9 cellular contexts compared by ENCODE assay signal in genomic region chr1:44407430-44408180, GRCh38. TPM values are rescaled to one million over a fixed set of nuclear protein-coding genes. Genes with fewer than 3 reads are reported as not detected.
DNase-seq lines count a peak whose midpoint lies in the region; ATAC-seq and TF ChIP-seq lines count a peak whose summit lies in the region.
"Had no signal": no experiment of that assay in that cellular context is flagged by ENCODE, and none has a peak within 500 bp of the region (broad histone marks: within the 10 kb centered on the region; RNA-seq: fewer than 3 reads in every experiment).

No MANE protein-coding gene starts in this region.

- peak overlapping the region; percentile 37 for H3K27ac Mint-ChIP-seq in progenitor cell of endocrine pancreas

- no peak for TF ChIP-seq POLR2A in esophagus muscularis mucosa (IDR thresholded peaks at IDR 0.05; ENCODE audit: low read depth)

- H3K9me3 Mint-ChIP-seq in progenitor cell of endocrine pancreas (ENCODE audit: low read depth): no peaks in the 10 kb centered on the region

- peaks cover 18% of the 10 kb centered on the region for H3K4me1 Mint-ChIP-seq in progenitor cell of endocrine pancreas (ENCODE audit: low read depth)

- H3K4me3 ChIP-seq in H7 (ENCODE audit: insufficient read depth, low read depth, low read length): peak overlapping the region; percentile 57
- H3K4me3 ChIP-seq in WERI-Rb-1 (ENCODE audit: low read depth, low read length): peak overlapping the region; percentile 14; the same call in 1 of the 2 replicates
- H3K4me3 ChIP-seq in esophagus muscularis mucosa: peak overlapping the region; percentile 44 to 60 (median 48)
- no peak overlapping the region for H3K4me3 ChIP-seq in SJCRH30
- H3K4me3 ChIP-seq: lung had no signal

- peaks cover 3% of the 10 kb centered on the region for H3K9me3 ChIP-seq in WERI-Rb-1 (ENCODE audit: severe bottlenecking)
- no peaks in the 10 kb centered on the region for H3K9me3 ChIP-seq in esophagus muscularis mucosa
- no peaks in the 10 kb centered on the region for H3K9me3 ChIP-seq in SJCRH30 (replicated peaks)

- peak overlapping the region; percentile 52 for H3K4me3 Mint-ChIP-seq in progenitor cell of endocrine pancreas (ENCODE audit: low read depth)

- no peak for TF ChIP-seq EP300 in esophagus muscularis mucosa (IDR thresholded peaks at IDR 0.05)

- H3K36me3 ChIP-seq in H7 (replicated peaks; ENCODE audit: control insufficient read depth, insufficient read depth, low read length) (no peaks in the 10 kb centered on the region), WERI-Rb-1 (no peaks in the 10 kb centered on the region), esophagus muscularis mucosa (no peaks in the 10 kb centered on the region), SJCRH30 (no peaks in the 10 kb centered on the region)

- POLR2A ChIA-PET in HEK293T (lab: Yijun Ruan, JAX): interaction anchor here (1.0 to 1.2 kb wide), 2 partner anchors 13 kb away, joined by 3 read pairs; no protein-coding TSS in a partner anchor

- H3K27ac ChIP-seq in WERI-Rb-1 (no peak overlapping the region), esophagus muscularis mucosa (replicated peaks in 1 of 4) (no peak overlapping the region), SJCRH30 (no peak overlapping the region)

- peaks cover 22% of the 10 kb centered on the region for H3K27me3 Mint-ChIP-seq in progenitor cell of endocrine pancreas

- peaks cover 68% of the 10 kb centered on the region for H3K27me3 ChIP-seq in H7 (ENCODE audit: control insufficient read depth, insufficient read depth, low read length)
- peaks cover 79% of the 10 kb centered on the region for H3K27me3 ChIP-seq in WERI-Rb-1 (ENCODE audit: insufficient read depth, low read depth, severe bottlenecking)
- peaks cover 14 to 100% (median 79%) of the 10 kb centered on the region in 4 donors for H3K27me3 ChIP-seq in esophagus muscularis mucosa
- H3K27me3 ChIP-seq in SJCRH30: peaks cover 15% of the 10 kb centered on the region

- 6% methylated on average over 24 of the region's 83 CpGs for WGBS in esophagus muscularis mucosa

- no peak for ATAC-seq in HG03354 (IDR thresholded peaks at IDR 0.05; ENCODE audit: poor library complexity, severe bottlenecking, unreplicated experiment)

- TF ChIP-seq CTCF in WERI-Rb-1 (IDR thresholded peaks at IDR 0.05; ENCODE audit: low read depth, low read length) (no peak), esophagus muscularis mucosa (IDR thresholded peaks at IDR 0.05) (no peak), progenitor cell of endocrine pancreas (IDR thresholded peaks at IDR 0.05; ENCODE audit: unreplicated experiment) (no peak)

- DNase-seq in H7 (peak; percentile 81), WERI-Rb-1 (no peak), esophagus muscularis mucosa (ENCODE audit: extremely low spot score) (no peak), progenitor cell of endocrine pancreas (ENCODE audit: low spot score, unreplicated experiment) (peak; percentile 25), HEK293T (ENCODE audit: extremely low spot score) (no peak), NCI-H345 (lab: John Stamatoyannopoulos, UW) (no peak), SJCRH30 (no peak)

- intact Hi-C loops in esophagus muscularis mucosa (cut with DNase I): no loop called here

- peaks cover 38 to 46% (median 43%) of the 10 kb centered on the region in 4 donors for H3K4me1 ChIP-seq in esophagus muscularis mucosa
- no peaks in the 10 kb centered on the region for H3K4me1 ChIP-seq in SJCRH30

- CTCF ChIA-PET in HEK293T (lab: Yijun Ruan, JAX): no interaction called here

- no peaks in the 10 kb centered on the region for H3K36me3 Mint-ChIP-seq in progenitor cell of endocrine pancreas (ENCODE audit: insufficient read depth)

TF ChIP-seq in HEK293T, 16 proteins besides CTCF, POLR2A, EP300 and RAD21:
- TF ChIP-seq CTBP1 (IDR thresholded peaks at IDR 0.05; ENCODE audit: borderline replicate concordance) (no peak), FOXA1 (IDR thresholded peaks at IDR 0.05) (no peak), NFRKB (IDR thresholded peaks at IDR 0.05) (no peak), FOXM1 (IDR thresholded peaks at IDR 0.05; ENCODE audit: borderline replicate concordance) (no peak), ELF4 (IDR thresholded peaks at IDR 0.05) (no peak), HDGF (IDR thresholded peaks at IDR 0.05; ENCODE audit: borderline replicate concordance) (no peak), ARNT (IDR thresholded peaks at IDR 0.05) (no peak), FOXK2 (IDR thresholded peaks at IDR 0.05) (no peak), SUZ12 (IDR thresholded peaks at IDR 0.05) (no peak), LEF1 (IDR thresholded peaks at IDR 0.05; ENCODE audit: borderline replicate concordance) (no peak), PKNOX1 (IDR thresholded peaks at IDR 0.05) (no peak), SP1 (IDR thresholded peaks at IDR 0.05) (no peak), BHLHE40 (IDR thresholded peaks at IDR 0.05; ENCODE audit: borderline replicate concordance) (no peak), ZNF384 (IDR thresholded peaks at IDR 0.05) (no peak), TARDBP (IDR thresholded peaks at IDR 0.05) (no peak), L3MBTL2 (conservative IDR thresholded peaks at IDR 0.05) (no peak)
TF ChIP-seq in HEK293T: peak in this region for 0.

RNA-seq across cellular contexts. Expression of gene RNF220, which starts 2.5 kb away (rescaled TPM):
- total RNA-seq in H7 (2014; rRNA removed; shearing (Covaris generic)): 187 and 189 TPM in 2 replicates
- 100 to 1,000 TPM; 112 to 157 (median 126) TPM for total RNA-seq in esophagus muscularis mucosa
- total RNA-seq in progenitor cell of endocrine pancreas: 85.9 and 87.5 TPM in 2 replicates
- 89.4 and 94.9 TPM in 2 replicates for total RNA-seq in SJCRH30 (2014; rRNA removed; shearing (Covaris generic))

RNA-seq across cellular contexts. Expression of gene ERI3, which starts 52.5 kb away (rescaled TPM):
- total RNA-seq in H7 (2014; rRNA removed; shearing (Covaris generic)): 115 and 141 TPM in 2 replicates
- 10 to 100 TPM; 40.4 to 56.6 (median 47.0) TPM for total RNA-seq in esophagus muscularis mucosa
- total RNA-seq in progenitor cell of endocrine pancreas: 93.6 and 96.1 TPM in 2 replicates
- total RNA-seq in SJCRH30 (2014; rRNA removed; shearing (Covaris generic)): 64.8 TPM in 2 replicates

Comparison
In these comparisons a context has a peak if more than half of its experiments do, and no peak if none do; other contexts are left out.
1. DNase-seq: peak in H7 (single experiment) and progenitor cell of endocrine pancreas (single experiment); none in WERI-Rb-1 (single experiment), esophagus muscularis mucosa (single experiment), HEK293T (single experiment), NCI-H345 (single experiment) and SJCRH30 (0 of 2).